Comparison of ENCODE assay signal across 10 cellular contexts in the genomic region with DNA sequence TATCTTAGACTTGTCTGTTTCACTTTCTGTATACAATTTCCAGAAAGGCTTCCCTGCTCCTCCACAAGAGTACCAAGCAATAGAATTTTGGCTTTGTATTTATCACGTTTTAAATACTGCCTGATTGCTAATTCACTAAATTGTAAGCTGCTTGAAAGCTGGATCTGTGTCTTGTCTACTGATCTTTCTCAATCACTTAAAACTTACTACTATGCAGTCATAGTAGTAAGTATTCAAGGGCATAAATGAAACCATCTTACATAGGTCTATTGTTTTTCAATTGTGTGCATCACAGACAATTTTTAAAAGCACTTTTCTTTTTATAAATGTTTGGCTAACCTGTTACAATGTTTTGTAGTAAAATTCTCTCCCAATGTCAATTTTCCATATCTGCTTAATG. TPM values are rescaled to one million over a fixed set of nuclear protein-coding genes. Genes with fewer than 3 reads are reported as not detected.
A peak's percentile ranks its signal among the peaks of the same experiment; 100 is the strongest.
DNase-seq lines count a peak whose midpoint lies in the region; ATAC-seq and TF ChIP-seq lines count a peak whose summit lies in the region.
"Had no signal": no experiment of that assay in that cellular context is flagged by ENCODE, and none has a peak within 500 bp of the region (broad histone marks: within the 10 kb centered on the region; RNA-seq: fewer than 3 reads in every experiment).

No MANE protein-coding gene starts in this region.

- peak overlapping the region; percentile 8 for H3K27ac Mint-ChIP-seq in activated T-helper 1 cell treated with anti-CD3 and anti-CD28 coated beads, Interleukin-12 subunit alpha, Interleukin-12 subunit beta, Interleukin-2, Interleukin-4 antibody, amounts not matched to agents 30 ng/mL and 10 ng/mL and 1 ng/mL, durations not matched to agents 14 hours and 24 hours and 36 hours

- intact Hi-C loops in activated T-helper 1 cell treated with anti-CD3 and anti-CD28 coated beads, Interleukin-12 subunit alpha, Interleukin-12 subunit beta, Interleukin-2, Interleukin-4 antibody, amounts not matched to agents 30 ng/mL and 10 ng/mL and 1 ng/mL, durations not matched to agents 14 hours and 24 hours and 36 hours (cut with micrococcal nuclease): loop anchor here (2.0 kb wide), 7 partner anchors 43 to 959 kb away; a partner anchor contains a TSS

- H3K4me3 Mint-ChIP-seq in activated T-helper 1 cell treated with anti-CD3 and anti-CD28 coated beads, Interleukin-12 subunit alpha, Interleukin-12 subunit beta, Interleukin-2, Interleukin-4 antibody, amounts not matched to agents 30 ng/mL and 10 ng/mL and 1 ng/mL, durations not matched to agents 14 hours and 24 hours and 36 hours: peak overlapping the region; percentile 86

- H3K36me3 ChIP-seq in suprapubic skin: no peaks in the 10 kb centered on the region

- no peak for TF ChIP-seq POLR2A in suprapubic skin (IDR thresholded peaks at IDR 0.05)

- no peaks in the 10 kb centered on the region for H3K9me3 Mint-ChIP-seq in activated T-helper 1 cell treated with anti-CD3 and anti-CD28 coated beads, Interleukin-12 subunit alpha, Interleukin-12 subunit beta, Interleukin-2, Interleukin-4 antibody, amounts not matched to agents 30 ng/mL and 10 ng/mL and 1 ng/mL, durations not matched to agents 14 hours and 24 hours and 36 hours

- WGBS in suprapubic skin: 6% methylated on average over 1 of the region's 1 CpG

- peak overlapping the region; percentile 84 for H3K27ac ChIP-seq in suprapubic skin

- H3K4me1 ChIP-seq in suprapubic skin: peaks cover 18% of the 10 kb centered on the region

- TF ChIP-seq EP300 in suprapubic skin (IDR thresholded peaks at IDR 0.05): no peak

- no peaks in the 10 kb centered on the region for H3K36me3 Mint-ChIP-seq in activated T-helper 1 cell treated with anti-CD3 and anti-CD28 coated beads, Interleukin-12 subunit alpha, Interleukin-12 subunit beta, Interleukin-2, Interleukin-4 antibody, amounts not matched to agents 30 ng/mL and 10 ng/mL and 1 ng/mL, durations not matched to agents 14 hours and 24 hours and 36 hours (ENCODE audit: low read depth)

- ATAC-seq in GM19397 (IDR thresholded peaks at IDR 0.05; ENCODE audit: unreplicated experiment): no peak

- DNase-seq in NCI-H1417 (lab: John Stamatoyannopoulos, UW): peak in 2 of 3 experiments; percentile 32 to 74
- DNase-seq in NCI-H1417 treated with DMSO at 0.1 percent for 48 hours (lab: John Stamatoyannopoulos, UW): no peak
- DNase-seq in activated T-helper 1 cell treated with anti-CD3 and anti-CD28 coated beads, Interleukin-12 subunit alpha, Interleukin-12 subunit beta, Interleukin-2, Interleukin-4 antibody, amounts not matched to agents 30 ng/mL and 10 ng/mL and 1 ng/mL, durations not matched to agents 14 hours and 24 hours and 36 hours (ENCODE audit: low spot score): no peak
- DNase-seq in kidney tubule cell (ENCODE audit: low spot score): peak; percentile 4
- DNase-seq in suprapubic skin (ENCODE audit: low spot score in 2 of 2): no peak
- DNase-seq in dedifferentiated amniotic fluid mesenchymal stem cell (ENCODE audit: extremely low spot score): no peak
- DNase-seq in HuH-7.5 (ENCODE audit: low spot score): no peak
- DNase-seq: 8988T had no signal

- H3K9me3 ChIP-seq in suprapubic skin: no peaks in the 10 kb centered on the region

- H3K27me3 Mint-ChIP-seq in activated T-helper 1 cell treated with anti-CD3 and anti-CD28 coated beads, Interleukin-12 subunit alpha, Interleukin-12 subunit beta, Interleukin-2, Interleukin-4 antibody, amounts not matched to agents 30 ng/mL and 10 ng/mL and 1 ng/mL, durations not matched to agents 14 hours and 24 hours and 36 hours (ENCODE audit: insufficient read depth): peaks cover 5% of the 10 kb centered on the region

- H3K4me3 ChIP-seq in suprapubic skin: peak overlapping the region; percentile 57

- peaks cover 34% of the 10 kb centered on the region for H3K4me1 Mint-ChIP-seq in activated T-helper 1 cell treated with anti-CD3 and anti-CD28 coated beads, Interleukin-12 subunit alpha, Interleukin-12 subunit beta, Interleukin-2, Interleukin-4 antibody, amounts not matched to agents 30 ng/mL and 10 ng/mL and 1 ng/mL, durations not matched to agents 14 hours and 24 hours and 36 hours (ENCODE audit: low read depth)

- no peaks in the 10 kb centered on the region for H3K27me3 ChIP-seq in suprapubic skin

- no peak for TF ChIP-seq CTCF in suprapubic skin (IDR thresholded peaks at IDR 0.05)

RNA-seq across cellular contexts. Expression of a gene that starts 1.2 kb away (rescaled TPM):
- not detected in 2 replicates for total RNA-seq in activated T-helper 1 cell treated with anti-CD3 and anti-CD28 coated beads, Interleukin-12 subunit alpha, Interleukin-12 subunit beta, Interleukin-2, Interleukin-4 antibody, amounts not matched to agents 30 ng/mL and 10 ng/mL and 1 ng/mL, durations not matched to agents 14 hours and 24 hours and 36 hours
- total RNA-seq in suprapubic skin: 1 to 10 TPM in 3 of 4 donors, under 1 TPM in 1; 0.60 to 3.1 (median 2.3) TPM
- total RNA-seq: SK-MEL-5 had no signal

RNA-seq across cellular contexts. Expression of a gene that starts 55.2 kb away (rescaled TPM):
- not detected in 2 replicates for total RNA-seq in activated T-helper 1 cell treated with anti-CD3 and anti-CD28 coated beads, Interleukin-12 subunit alpha, Interleukin-12 subunit beta, Interleukin-2, Interleukin-4 antibody, amounts not matched to agents 30 ng/mL and 10 ng/mL and 1 ng/mL, durations not matched to agents 14 hours and 24 hours and 36 hours
- total RNA-seq in suprapubic skin: not detected
- total RNA-seq: SK-MEL-5 had no signal

RNA-seq across cellular contexts. Expression of a gene that starts 59.6 kb away (rescaled TPM):
- 1.1 and 1.2 TPM in 2 replicates for total RNA-seq in activated T-helper 1 cell treated with anti-CD3 and anti-CD28 coated beads, Interleukin-12 subunit alpha, Interleukin-12 subunit beta, Interleukin-2, Interleukin-4 antibody, amounts not matched to agents 30 ng/mL and 10 ng/mL and 1 ng/mL, durations not matched to agents 14 hours and 24 hours and 36 hours
- 10 to 100 TPM in 2 of 4 donors, 1 to 10 TPM in 2; 2.6 to 19.4 (median 8.4) TPM for total RNA-seq in suprapubic skin

Comparison
In these comparisons a context has a peak if more than half of its experiments do, and no peak if none do; other contexts are left out.
1. DNase-seq: peak in NCI-H1417 (2 of 3) and kidney tubule cell (single experiment); none in NCI-H1417 treated with DMSO at 0.1 percent for 48 hours (single experiment), activated T-helper 1 cell treated with anti-CD3 and anti-CD28 coated beads, Interleukin-12 subunit alpha, Interleukin-12 subunit beta, Interleukin-2, Interleukin-4 antibody, amounts not matched to agents 30 ng/mL and 10 ng/mL and 1 ng/mL, durations not matched to agents 14 hours and 24 hours and 36 hours (single experiment), suprapubic skin (0 of 2), dedifferentiated amniotic fluid mesenchymal stem cell (single experiment) and HuH-7.5 (single experiment).